In genomic region chr5:75367401-75367800, GRCh38 we compare ENCODE assay signal across 16 cellular contexts. TPM values are rescaled to one million over a fixed set of nuclear protein-coding genes. Genes with fewer than 3 reads are reported as not detected.
DNase-seq lines count a peak whose midpoint lies in the region; ATAC-seq and TF ChIP-seq lines count a peak whose summit lies in the region.
"Had no signal": no experiment of that assay in that cellular context is flagged by ENCODE, and none has a peak within 500 bp of the region (broad histone marks: within the 10 kb centered on the region; RNA-seq: fewer than 3 reads in every experiment).

No MANE protein-coding gene starts in this region.

- no peak for TF ChIP-seq CTCF in activated B cell treated with CpG ODN at 0.5 μM for 24 hours (IDR thresholded peaks at IDR 0.05)
- TF ChIP-seq CTCF in GM20000 (IDR thresholded peaks at IDR 0.05; ENCODE audit: extremely low read depth, missing control alignments), result no peak

- intact Hi-C loops in activated B cell treated with CpG ODN at 0.5 μM for 24 hours (cut with micrococcal nuclease), result no loop called here

- H3K4me3 Mint-ChIP-seq in activated B cell treated with CpG ODN at 0.5 μM for 24 hours, result no peak overlapping the region
- H3K4me3 Mint-ChIP-seq in memory B cell, result no peak overlapping the region
- H3K4me3 Mint-ChIP-seq: CD4-positive, alpha-beta memory T cell; stimulated activated naive CD8-positive, alpha-beta T cell treated with anti-CD3 and anti-CD28 coated beads, Interleukin-15, Interleukin-2, amounts not matched to agents 100 ng/mL and 50 ng/mL, for 24 hours had no signal

- CTCF ChIA-PET in activated B cell treated with CpG ODN at 0.5 μM for 24 hours (lab: Charles Lee), result no interaction called here

- POLR2A ChIA-PET in activated B cell treated with CpG ODN at 0.5 μM for 24 hours (lab: Charles Lee), result no interaction called here

- no peak for ATAC-seq in activated B cell treated with CpG ODN at 0.5 μM for 24 hours (ENCODE audit: low read depth)
- no peak for ATAC-seq in memory B cell (ENCODE audit: low read depth)

- H3K27ac Mint-ChIP-seq in activated B cell treated with CpG ODN at 0.5 μM for 24 hours (peak overlapping the region; percentile 62), memory B cell (peak overlapping the region; percentile 62)
- H3K27ac Mint-ChIP-seq: stimulated activated naive CD8-positive, alpha-beta T cell treated with anti-CD3 and anti-CD28 coated beads, Interleukin-15, Interleukin-2, amounts not matched to agents 100 ng/mL and 50 ng/mL, for 24 hours had no signal

- H3K36me3 Mint-ChIP-seq in activated B cell treated with CpG ODN at 0.5 μM for 24 hours (ENCODE audit: low read depth) (peaks cover 19% of the 10 kb centered on the region), memory B cell (peaks cover 5% of the 10 kb centered on the region)

- peak; percentile 16 for DNase-seq in EL
- DNase-seq in HCEC 1CT, result peak; percentile 40
- no peak for DNase-seq in activated B cell treated with CpG ODN at 0.5 μM for 24 hours
- no peak for DNase-seq in memory B cell (ENCODE audit: low spot score in 2 of 2)
- DNase-seq in NCI-H774 (lab: John Stamatoyannopoulos, UW), result no peak
- no peak for DNase-seq in NCI-H524 (lab: John Stamatoyannopoulos, UW)
- no peak for DNase-seq in GM20000 (ENCODE audit: low spot score)
- DNase-seq: activated CD4-positive, alpha-beta T cell treated with anti-CD3 and anti-CD28 coated beads for 48 hours; activated T-cell treated with anti-CD3 and anti-CD28 coated beads, Interleukin-2, amount 50 U/mL, for 48 hours; CD4-positive, alpha-beta memory T cell; colonic mucosa; erythroblast; NCI-H1048; ovary; Right ventricle myocardium superior had no signal

- H3K27me3 Mint-ChIP-seq in activated B cell treated with CpG ODN at 0.5 μM for 24 hours, result no peaks in the 10 kb centered on the region
- no peaks in the 10 kb centered on the region for H3K27me3 Mint-ChIP-seq in memory B cell
- H3K27me3 Mint-ChIP-seq: CD4-positive, alpha-beta memory T cell; stimulated activated naive CD8-positive, alpha-beta T cell treated with anti-CD3 and anti-CD28 coated beads, Interleukin-15, Interleukin-2, amounts not matched to agents 100 ng/mL and 50 ng/mL, for 24 hours had no signal

- H3K9me3 Mint-ChIP-seq in activated B cell treated with CpG ODN at 0.5 μM for 24 hours, result no peaks in the 10 kb centered on the region
- H3K9me3 Mint-ChIP-seq in memory B cell, result no peaks in the 10 kb centered on the region
- H3K9me3 Mint-ChIP-seq: CD4-positive, alpha-beta memory T cell; stimulated activated naive CD8-positive, alpha-beta T cell treated with anti-CD3 and anti-CD28 coated beads, Interleukin-15, Interleukin-2, amounts not matched to agents 100 ng/mL and 50 ng/mL, for 24 hours had no signal

- H3K4me1 Mint-ChIP-seq in activated B cell treated with CpG ODN at 0.5 μM for 24 hours (peaks cover 4% of the 10 kb centered on the region), memory B cell (peaks cover 6% of the 10 kb centered on the region)

RNA-seq across cellular contexts. Expression of gene HMGCR, which starts 30.4 kb away (rescaled TPM):
- 105 and 131 TPM in 2 replicates for total RNA-seq in activated B cell treated with CpG ODN at 0.5 μM for 24 hours

Comparison
In these comparisons a context has a peak if more than half of its experiments do, and no peak if none do; other contexts are left out.
1. DNase-seq: peak in EL (single experiment) and HCEC 1CT (single experiment); none in activated B cell treated with CpG ODN at 0.5 μM for 24 hours (single experiment), memory B cell (0 of 2), NCI-H774 (single experiment), NCI-H524 (0 of 2) and GM20000 (single experiment).